Comparison of ENCODE assay signal across 16 cellular contexts in genomic region chr1:203148579-203148978, GRCh38. TPM values are rescaled to one million over a fixed set of nuclear protein-coding genes. Genes with fewer than 3 reads are reported as not detected.
DNase-seq lines count a peak whose midpoint lies in the region; ATAC-seq and TF ChIP-seq lines count a peak whose summit lies in the region.
"Had no signal": no experiment of that assay in that cellular context is flagged by ENCODE, and none has a peak within 500 bp of the region (broad histone marks: within the 10 kb centered on the region; RNA-seq: fewer than 3 reads in every experiment).

No MANE protein-coding gene starts in this region.

- peak overlapping the region; percentile 80 for H2BK15ac ChIP-seq in mesenchymal stem cell (ENCODE audit: low read depth, poor library complexity, severe bottlenecking)

- no peak overlapping the region for H3K9ac ChIP-seq in mesenchymal stem cell (ENCODE audit: low read length)
- no peak overlapping the region for H3K9ac ChIP-seq in parathyroid adenoma
- H3K9ac ChIP-seq in Karpas-422 (ENCODE audit: low read length), result no peak overlapping the region
- H3K9ac ChIP-seq: GM23248 had no signal

- H3K4me2 ChIP-seq in mesenchymal stem cell (ENCODE audit: low read length, poor library complexity, severe bottlenecking), result no peak overlapping the region
- peak overlapping the region; percentile 12 for H3K4me2 ChIP-seq in parathyroid adenoma (ENCODE audit: low read length)
- H3K4me2 ChIP-seq in Karpas-422 (ENCODE audit: low read depth, low read length, poor library complexity, severe bottlenecking), result no peak overlapping the region

- H4K20me1 ChIP-seq in Karpas-422 (ENCODE audit: insufficient read depth, low read depth, low read length), result no peaks in the 10 kb centered on the region

- H3K9me3 Mint-ChIP-seq in CD14-positive monocyte, result no peaks in the 10 kb centered on the region

- no peak overlapping the region for H3K27ac Mint-ChIP-seq in CD14-positive monocyte
- H3K27ac Mint-ChIP-seq: CD4-positive, CD25-positive, alpha-beta regulatory T cell had no signal

- 73 to 77% methylated on average over 12 of the region's 12 CpGs for WGBS in body of pancreas, 2 donors
- 94% methylated on average over 12 of the region's 12 CpGs for WGBS in mesenchymal stem cell

- no peak overlapping the region for H3K18ac ChIP-seq in mesenchymal stem cell (ENCODE audit: low read depth in 1 of 2, low read length in 2 of 2)

- no peak overlapping the region for H3K4ac ChIP-seq in mesenchymal stem cell (ENCODE audit: low read depth in 1 of 2, low read length in 2 of 2)

- H3K4me3 Mint-ChIP-seq in CD14-positive monocyte, result no peak overlapping the region
- H3K4me3 Mint-ChIP-seq: CD4-positive, CD25-positive, alpha-beta regulatory T cell had no signal

- peaks cover 21% of the 10 kb centered on the region for H3K79me1 ChIP-seq in mesenchymal stem cell (replicated peaks; ENCODE audit: low read length, poor library complexity, severe bottlenecking)

- no peaks in the 10 kb centered on the region for H3K79me2 ChIP-seq in parathyroid adenoma
- H3K79me2 ChIP-seq in Karpas-422 (ENCODE audit: low read length), result no peaks in the 10 kb centered on the region

- intact Hi-C loops in CD14-positive monocyte (cut with micrococcal nuclease) (no loop called here), body of pancreas (cut with DNase I) (no loop called here), posterior vena cava (cut with DNase I) (no loop called here)

- H2BK5ac ChIP-seq in mesenchymal stem cell (ENCODE audit: low read depth, low read length, poor library complexity, severe bottlenecking), result no peak overlapping the region

- no peak overlapping the region for H4K91ac ChIP-seq in mesenchymal stem cell (ENCODE audit: low read length)

- H3K4me1 Mint-ChIP-seq in CD14-positive monocyte, result peaks cover 3% of the 10 kb centered on the region
- H3K4me1 Mint-ChIP-seq: CD4-positive, CD25-positive, alpha-beta regulatory T cell had no signal

- no peak overlapping the region for H2BK120ac ChIP-seq in mesenchymal stem cell (ENCODE audit: low read depth, low read length)

- H4K8ac ChIP-seq in mesenchymal stem cell (ENCODE audit: low read length), result no peak overlapping the region

- H3K36me3 ChIP-seq in body of pancreas (replicated peaks in 1 of 2; ENCODE audit: insufficient read depth in 1 of 2, low read depth in 2 of 2) (no peaks in the 10 kb centered on the region), mesenchymal stem cell (ENCODE audit: control insufficient read depth in 1 of 2, insufficient read depth in 2 of 2, low read depth in 1 of 2, low read length in 2 of 2) (peaks cover 0 to 17% of the 10 kb centered on the region in 2 experiments), parathyroid adenoma (ENCODE audit: control insufficient read depth, insufficient read depth, low read length) (no peaks in the 10 kb centered on the region), Karpas-422 (ENCODE audit: insufficient read depth, low read length) (no peaks in the 10 kb centered on the region)
- H3K36me3 ChIP-seq: SJSA1 had no signal

- H3K27ac ChIP-seq in body of pancreas, result peak overlapping the region in 3 of 4 donors; percentile 69 to 81 (median 79)
- no peak overlapping the region for H3K27ac ChIP-seq in mesenchymal stem cell (ENCODE audit: low read length, poor library complexity, severe bottlenecking)
- peak overlapping the region; percentile 98 for H3K27ac ChIP-seq in parathyroid adenoma
- H3K27ac ChIP-seq in Karpas-422 (ENCODE audit: low read length), result no peak overlapping the region
- H3K27ac ChIP-seq: GM23248, SJSA1 had no signal

- H3K23ac ChIP-seq in mesenchymal stem cell (ENCODE audit: low read length in 2 of 2), result no peak overlapping the region

- DNase-seq in CD14-positive monocyte (ENCODE audit: low spot score) (no peak), body of pancreas (no peak), mesenchymal stem cell (no peak), posterior vena cava (ENCODE audit: low spot score) (no peak), amniotic stem cell (lab: John Stamatoyannopoulos, UW) (no peak), Karpas-422 (no peak)
- DNase-seq: CD4-positive, CD25-positive, alpha-beta regulatory T cell; DMS 273 treated with DMSO at 0.1 percent for 48 hours; GDM1; NCI-H2029 treated with DMSO at 0.1 percent for 48 hours; NCI-H2171 had no signal

- H3K9me2 ChIP-seq in Karpas-422 (replicated peaks; ENCODE audit: insufficient read depth, low read length), result no peaks in the 10 kb centered on the region

- H2BK12ac ChIP-seq in mesenchymal stem cell (ENCODE audit: low read length in 2 of 2), result peak overlapping the region in 1 of 2 experiments; percentile 21

- H3K4me1 ChIP-seq in body of pancreas, result peaks cover 82% of the 10 kb centered on the region
- H3K4me1 ChIP-seq in mesenchymal stem cell (ENCODE audit: control insufficient read depth, insufficient read depth, low read depth, low read length), result peaks cover 57% of the 10 kb centered on the region
- H3K4me1 ChIP-seq in parathyroid adenoma, result peaks cover 60% of the 10 kb centered on the region
- no peaks in the 10 kb centered on the region for H3K4me1 ChIP-seq in Karpas-422 (ENCODE audit: low read length)
- H3K4me1 ChIP-seq: SJSA1 had no signal

- no peak overlapping the region for H3K14ac ChIP-seq in mesenchymal stem cell (ENCODE audit: low read length in 2 of 2)

- ATAC-seq in body of pancreas (no peak), HG03439 (IDR thresholded peaks at IDR 0.05; ENCODE audit: unreplicated experiment) (no peak)
- ATAC-seq: Panc1 had no signal

- no peaks in the 10 kb centered on the region for H3K27me3 ChIP-seq in body of pancreas
- no peaks in the 10 kb centered on the region for H3K27me3 ChIP-seq in mesenchymal stem cell (ENCODE audit: control insufficient read depth in 1 of 2, insufficient read depth in 1 of 2, low read length in 2 of 2)
- no peaks in the 10 kb centered on the region for H3K27me3 ChIP-seq in parathyroid adenoma (ENCODE audit: control insufficient read depth, insufficient read depth, low read length)
- no peaks in the 10 kb centered on the region; the same call in 1 of the 2 replicates for H3K27me3 ChIP-seq in Karpas-422 (ENCODE audit: low read length)
- H3K27me3 ChIP-seq: SJSA1 had no signal

- no peaks in the 10 kb centered on the region for H3K36me3 Mint-ChIP-seq in CD14-positive monocyte

- H2AFZ ChIP-seq in mesenchymal stem cell (ENCODE audit: low read depth, low read length) (no peak overlapping the region), parathyroid adenoma (no peak overlapping the region), Karpas-422 (ENCODE audit: low read length) (no peak overlapping the region)
- H2AFZ ChIP-seq: GM23248 had no signal

- H3K9me3 ChIP-seq in body of pancreas, result no peaks in the 10 kb centered on the region
- H3K9me3 ChIP-seq in mesenchymal stem cell (ENCODE audit: control insufficient read depth, low read length), result no peaks in the 10 kb centered on the region
- H3K9me3 ChIP-seq in parathyroid adenoma (ENCODE audit: control insufficient read depth, low read length), result no peaks in the 10 kb centered on the region
- no peaks in the 10 kb centered on the region for H3K9me3 ChIP-seq in Karpas-422 (ENCODE audit: low read length)
- H3K9me3 ChIP-seq: SJSA1 had no signal

- TF ChIP-seq POLR2A in body of pancreas (IDR thresholded peaks at IDR 0.05), result no peak

- H3K27me3 Mint-ChIP-seq in CD14-positive monocyte (ENCODE audit: low read depth in 3 of 3), result peaks cover 9 to 32% (median 16%) of the 10 kb centered on the region in 3 donors

- peak overlapping the region; percentile 71 for H2AK5ac ChIP-seq in mesenchymal stem cell (ENCODE audit: low read length, severe bottlenecking)

- H3K4me3 ChIP-seq in body of pancreas, result no peak overlapping the region
- no peak overlapping the region for H3K4me3 ChIP-seq in mesenchymal stem cell (ENCODE audit: insufficient read depth in 1 of 2, low read depth in 1 of 2, low read length in 2 of 2)
- no peak overlapping the region for H3K4me3 ChIP-seq in parathyroid adenoma (ENCODE audit: low read depth, low read length)
- H3K4me3 ChIP-seq in Karpas-422 (ENCODE audit: low read length), result no peak overlapping the region
- H3K4me3 ChIP-seq: GM23248, SJSA1 had no signal

- peak; percentile 16 for TF ChIP-seq CTCF in CD14-positive monocyte (IDR thresholded peaks at IDR 0.05)
- no peak for TF ChIP-seq CTCF in body of pancreas (IDR thresholded peaks at IDR 0.05)
- TF ChIP-seq CTCF in parathyroid adenoma (IDR thresholded peaks at IDR 0.05), result no peak

RNA-seq across cellular contexts. Expression of gene ADORA1, which starts 21.1 kb away (rescaled TPM):
- 1 to 10 TPM in 1 of 2 donors, not detected in 1; 1.1 TPM for polyA plus RNA-seq in CD14-positive monocyte
- 10 to 100 TPM; 16.1 to 21.1 TPM for total RNA-seq in body of pancreas
- 8.4 TPM for polyA plus RNA-seq in mesenchymal stem cell (2013, experiment 1 of 2)
- polyA plus RNA-seq in mesenchymal stem cell (2013, experiment 2 of 2), result 9.3 TPM
- 1 to 10 TPM in 1 of 2 donors, under 1 TPM in 1; 0.32 to 1.3 TPM for total RNA-seq in posterior vena cava
- not detected in 2 replicates for total RNA-seq in Karpas-422 (2014; rRNA removed; shearing (Covaris generic); ENCODE audit: low replicate concordance)
- total RNA-seq: CD4-positive, CD25-positive, alpha-beta regulatory T cell; SJSA1 had no signal
- polyA plus RNA-seq: CD4-positive, CD25-positive, alpha-beta regulatory T cell had no signal

RNA-seq across cellular contexts. Expression of gene MYBPH, which starts 27.0 kb away (rescaled TPM):
- polyA plus RNA-seq in CD14-positive monocyte, result under 1 TPM; 0.16 to 0.52 TPM
- total RNA-seq in body of pancreas (not detected), posterior vena cava (not detected)
- 0.58 TPM for polyA plus RNA-seq in mesenchymal stem cell (2013, experiment 1 of 2)
- polyA plus RNA-seq in mesenchymal stem cell (2013, experiment 2 of 2), result 0.75 TPM
- 52.4 and 62.2 TPM in 2 replicates for total RNA-seq in Karpas-422 (2014; rRNA removed; shearing (Covaris generic); ENCODE audit: low replicate concordance)
- total RNA-seq: CD4-positive, CD25-positive, alpha-beta regulatory T cell; SJSA1 had no signal
- polyA plus RNA-seq: CD4-positive, CD25-positive, alpha-beta regulatory T cell had no signal

RNA-seq across cellular contexts. Expression of gene CHI3L1, which starts 37.9 kb away (rescaled TPM):
- under 1 TPM; 0.37 to 0.43 TPM for polyA plus RNA-seq in CD14-positive monocyte
- 1 to 10 TPM; 5.4 to 8.2 TPM for total RNA-seq in body of pancreas
- polyA plus RNA-seq in mesenchymal stem cell (2013, experiment 1 of 2), result 2.1 TPM
- polyA plus RNA-seq in mesenchymal stem cell (2013, experiment 2 of 2), result 2.4 TPM
- 10 to 100 TPM; 26.7 to 30.3 TPM for total RNA-seq in posterior vena cava
- 5.4 and 10.1 TPM in 2 replicates for total RNA-seq in Karpas-422 (2014; rRNA removed; shearing (Covaris generic); ENCODE audit: low replicate concordance)
- total RNA-seq: CD4-positive, CD25-positive, alpha-beta regulatory T cell; SJSA1 had no signal
- polyA plus RNA-seq: CD4-positive, CD25-positive, alpha-beta regulatory T cell had no signal

Comparison
In these comparisons a context has a peak if more than half of its experiments do, and no peak if none do; other contexts are left out.
1. H3K27ac ChIP-seq: peak in body of pancreas (3 of 4) and parathyroid adenoma (single experiment); none in mesenchymal stem cell (single experiment) and Karpas-422 (single experiment).
2. RNA of gene ADORA1, which starts 21.1 kb away (total RNA-seq): 16.1 to 21.1 TPM in body of pancreas; 0.32 to 1.3 TPM in posterior vena cava and not detected in Karpas-422; every median in the first group is over 4 times any median in the second.
3. RNA of gene MYBPH, which starts 27.0 kb away (total RNA-seq): 52.4 to 62.2 TPM in Karpas-422; not detected in body of pancreas and not detected in posterior vena cava; every median in the first group is over 10 times any median in the second.